Comparison of ENCODE assay signal across 1 cellular context in genomic region chr12:54325442-54326109, GRCh38.
TF ChIP-seq lines count a peak whose summit lies in the region.

No MANE protein-coding gene starts in this region.

TF ChIP-seq in WTC11, 78 proteins besides CTCF, POLR2A, EP300 and RAD21:
- TF ChIP-seq, protein P1, sequence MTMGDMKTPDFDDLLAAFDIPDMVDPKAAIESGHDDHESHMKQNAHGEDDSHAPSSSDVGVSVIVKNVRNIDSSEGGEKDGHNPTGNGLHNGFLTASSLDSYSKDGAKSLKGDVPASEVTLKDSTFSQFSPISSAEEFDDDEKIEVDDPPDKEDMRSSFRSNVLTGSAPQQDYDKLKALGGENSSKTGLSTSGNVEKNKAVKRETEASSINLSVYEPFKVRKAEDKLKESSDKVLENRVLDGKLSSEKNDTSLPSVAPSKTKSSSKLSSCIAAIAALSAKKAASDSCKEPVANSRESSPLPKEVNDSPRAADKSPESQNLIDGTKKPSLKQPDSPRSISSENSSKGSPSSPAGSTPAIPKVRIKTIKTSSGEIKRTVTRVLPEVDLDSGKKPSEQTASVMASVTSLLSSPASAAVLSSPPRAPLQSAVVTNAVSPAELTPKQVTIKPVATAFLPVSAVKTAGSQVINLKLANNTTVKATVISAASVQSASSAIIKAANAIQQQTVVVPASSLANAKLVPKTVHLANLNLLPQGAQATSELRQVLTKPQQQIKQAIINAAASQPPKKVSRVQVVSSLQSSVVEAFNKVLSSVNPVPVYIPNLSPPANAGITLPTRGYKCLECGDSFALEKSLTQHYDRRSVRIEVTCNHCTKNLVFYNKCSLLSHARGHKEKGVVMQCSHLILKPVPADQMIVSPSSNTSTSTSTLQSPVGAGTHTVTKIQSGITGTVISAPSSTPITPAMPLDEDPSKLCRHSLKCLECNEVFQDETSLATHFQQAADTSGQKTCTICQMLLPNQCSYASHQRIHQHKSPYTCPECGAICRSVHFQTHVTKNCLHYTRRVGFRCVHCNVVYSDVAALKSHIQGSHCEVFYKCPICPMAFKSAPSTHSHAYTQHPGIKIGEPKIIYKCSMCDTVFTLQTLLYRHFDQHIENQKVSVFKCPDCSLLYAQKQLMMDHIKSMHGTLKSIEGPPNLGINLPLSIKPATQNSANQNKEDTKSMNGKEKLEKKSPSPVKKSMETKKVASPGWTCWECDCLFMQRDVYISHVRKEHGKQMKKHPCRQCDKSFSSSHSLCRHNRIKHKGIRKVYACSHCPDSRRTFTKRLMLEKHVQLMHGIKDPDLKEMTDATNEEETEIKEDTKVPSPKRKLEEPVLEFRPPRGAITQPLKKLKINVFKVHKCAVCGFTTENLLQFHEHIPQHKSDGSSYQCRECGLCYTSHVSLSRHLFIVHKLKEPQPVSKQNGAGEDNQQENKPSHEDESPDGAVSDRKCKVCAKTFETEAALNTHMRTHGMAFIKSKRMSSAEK (CRISPR knock-in tag; IDR thresholded peaks at IDR 0.05; ENCODE audit: borderline replicate concordance) = 0 out of 2 replicates have a peak, but pooled peaks have one; percentile 8
